31 cellular contexts compared by ENCODE assay signal in the genomic region with DNA sequence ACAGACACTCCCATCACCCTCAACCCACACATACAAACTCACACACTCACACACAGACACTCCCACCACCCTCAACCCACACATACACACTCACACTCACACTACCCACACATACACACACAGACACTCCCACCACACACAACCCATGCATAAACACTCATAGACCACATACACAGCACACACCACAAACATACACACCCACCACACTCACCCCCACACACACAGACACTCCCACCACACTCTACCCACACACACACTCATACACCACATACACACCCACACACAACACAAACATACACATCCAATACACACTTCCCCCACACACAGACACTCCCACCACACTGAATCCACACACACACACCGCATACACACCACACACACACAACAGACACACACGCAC.
DNase-seq lines count a peak whose midpoint lies in the region; ATAC-seq, FAIRE-seq and TF ChIP-seq lines count a peak whose summit lies in the region.
"Had no signal": no experiment of that assay in that cellular context is flagged by ENCODE, and none has a peak within 500 bp of the region (broad histone marks: within the 10 kb centered on the region; RNA-seq: fewer than 3 reads in every experiment).

No MANE protein-coding gene starts in this region.

- H4K20me1 ChIP-seq in endothelial cell of umbilical vein (replicated peaks; ENCODE audit: control insufficient read depth, extremely low read depth, insufficient read depth, low read length): no peaks in the 10 kb centered on the region

- POLR2A ChIA-PET in endothelial cell of umbilical vein (lab: Charles Lee): no interaction called here

- H3K4me3 ChIP-seq in endothelial cell of umbilical vein (replicated peaks in 1 of 3; ENCODE audit: insufficient read depth in 1 of 3, low read depth in 1 of 3, low read length in 3 of 3): no peak overlapping the region
- H3K4me3 ChIP-seq in mucosa of descending colon: no peak overlapping the region
- no peak overlapping the region for H3K4me3 ChIP-seq in upper lobe of right lung
- H3K4me3 ChIP-seq: heart left ventricle, pancreas, suprapubic skin had no signal

- no peak overlapping the region for H3K4me2 ChIP-seq in endothelial cell of umbilical vein (ENCODE audit: insufficient read depth, low read length)

- FAIRE-seq in endothelial cell of umbilical vein (lab: Jason Lieb, UNC): peak; percentile 42
- FAIRE-seq: pancreas, small intestine had no signal

- no peaks in the 10 kb centered on the region for H3K27me3 ChIP-seq in endothelial cell of umbilical vein (ENCODE audit: control insufficient read depth in 2 of 2, insufficient read depth in 2 of 2, low read length in 2 of 2)
- H3K27me3 ChIP-seq in upper lobe of right lung: no peaks in the 10 kb centered on the region
- H3K27me3 ChIP-seq: pancreas had no signal

- no peak overlapping the region for H3K27ac Mint-ChIP-seq in activated naive CD8-positive, alpha-beta T cell treated with anti-CD3 and anti-CD28 coated beads, Interleukin-2, amount 50 U/mL, for 24 hours
- no peak overlapping the region for H3K27ac Mint-ChIP-seq in activated naive CD8-positive, alpha-beta T cell treated with anti-CD3 and anti-CD28 coated beads for 36 hours
- H3K27ac Mint-ChIP-seq: activated CD4-positive, alpha-beta memory T cell treated with anti-CD3 and anti-CD28 coated beads for 36 hours; activated naive CD4-positive, alpha-beta T cell treated with anti-CD3 and anti-CD28 coated beads, Interleukin-2, amount 10 ng/mL, durations not matched to agents 7 days and 5 days; CD4-positive, CD25-positive, alpha-beta regulatory T cell; nephron progenitor cell; T-helper 2 cell treated with Interferon-gamma antibody and Interleukin-4, amounts not matched to agents 5 μg/mL and 100 μg/mL, for 36 hours had no signal

- no TSS peak for BruUV-seq in endothelial cell of umbilical vein (replicated peaks; lab: Mats Ljungman, UMichigan)

- no peak overlapping the region for H3K4me3 Mint-ChIP-seq in activated naive CD8-positive, alpha-beta T cell treated with anti-CD3 and anti-CD28 coated beads, Interleukin-2, amount 50 U/mL, for 24 hours
- H3K4me3 Mint-ChIP-seq in activated naive CD8-positive, alpha-beta T cell treated with anti-CD3 and anti-CD28 coated beads for 36 hours: no peak overlapping the region
- H3K4me3 Mint-ChIP-seq: activated CD4-positive, alpha-beta memory T cell treated with anti-CD3 and anti-CD28 coated beads for 36 hours; activated naive CD4-positive, alpha-beta T cell treated with anti-CD3 and anti-CD28 coated beads, Interleukin-2, amount 10 ng/mL, durations not matched to agents 7 days and 5 days; CD4-positive, CD25-positive, alpha-beta regulatory T cell; nephron progenitor cell; T-helper 2 cell treated with Interferon-gamma antibody and Interleukin-4, amounts not matched to agents 5 μg/mL and 100 μg/mL, for 36 hours had no signal

- peak; percentile 35 for ATAC-seq in activated naive CD8-positive, alpha-beta T cell treated with anti-CD3 and anti-CD28 coated beads, Interleukin-2, amount 50 U/mL, for 24 hours
- peak; percentile 31 for ATAC-seq in mucosa of descending colon
- peak; percentile 60 for ATAC-seq in upper lobe of right lung
- no peak for ATAC-seq in GM21390 (IDR thresholded peaks at IDR 0.05; ENCODE audit: unreplicated experiment)
- ATAC-seq: pancreas had no signal

- H3K36me3 Mint-ChIP-seq in activated naive CD8-positive, alpha-beta T cell treated with anti-CD3 and anti-CD28 coated beads, Interleukin-2, amount 50 U/mL, for 24 hours (ENCODE audit: low read depth): no peaks in the 10 kb centered on the region
- no peaks in the 10 kb centered on the region for H3K36me3 Mint-ChIP-seq in activated naive CD8-positive, alpha-beta T cell treated with anti-CD3 and anti-CD28 coated beads for 36 hours
- H3K36me3 Mint-ChIP-seq: activated CD4-positive, alpha-beta memory T cell treated with anti-CD3 and anti-CD28 coated beads for 36 hours; activated naive CD4-positive, alpha-beta T cell treated with anti-CD3 and anti-CD28 coated beads, Interleukin-2, amount 10 ng/mL, durations not matched to agents 7 days and 5 days; CD4-positive, CD25-positive, alpha-beta regulatory T cell had no signal

- H3K4me1 Mint-ChIP-seq in activated naive CD8-positive, alpha-beta T cell treated with anti-CD3 and anti-CD28 coated beads, Interleukin-2, amount 50 U/mL, for 24 hours: no peaks in the 10 kb centered on the region
- H3K4me1 Mint-ChIP-seq in activated naive CD8-positive, alpha-beta T cell treated with anti-CD3 and anti-CD28 coated beads for 36 hours: no peaks in the 10 kb centered on the region
- H3K4me1 Mint-ChIP-seq: activated naive CD4-positive, alpha-beta T cell treated with anti-CD3 and anti-CD28 coated beads, Interleukin-2, amount 10 ng/mL, durations not matched to agents 7 days and 5 days; CD4-positive, CD25-positive, alpha-beta regulatory T cell; nephron progenitor cell had no signal

- H3K9me3 ChIP-seq in endothelial cell of umbilical vein (replicated peaks; ENCODE audit: control insufficient read depth, insufficient read depth, low read length) (peaks cover 2% of the 10 kb centered on the region), mucosa of descending colon (peaks cover 17% of the 10 kb centered on the region), upper lobe of right lung (no peaks in the 10 kb centered on the region)
- H3K9me3 ChIP-seq: heart left ventricle, pancreas, suprapubic skin had no signal

- no peaks in the 10 kb centered on the region for H3K9me3 Mint-ChIP-seq in activated naive CD8-positive, alpha-beta T cell treated with anti-CD3 and anti-CD28 coated beads, Interleukin-2, amount 50 U/mL, for 24 hours
- no peaks in the 10 kb centered on the region for H3K9me3 Mint-ChIP-seq in activated naive CD8-positive, alpha-beta T cell treated with anti-CD3 and anti-CD28 coated beads for 36 hours
- H3K9me3 Mint-ChIP-seq: activated CD4-positive, alpha-beta memory T cell treated with anti-CD3 and anti-CD28 coated beads for 36 hours; T-helper 2 cell treated with Interferon-gamma antibody and Interleukin-4, amounts not matched to agents 5 μg/mL and 100 μg/mL, for 36 hours had no signal

- H3K79me2 ChIP-seq in endothelial cell of umbilical vein (ENCODE audit: control insufficient read depth, insufficient read depth, low read length): no peaks in the 10 kb centered on the region

- no peak overlapping the region for H2AFZ ChIP-seq in endothelial cell of umbilical vein (ENCODE audit: low read depth, low read length)

- H3K27ac ChIP-seq in endothelial cell of umbilical vein (ENCODE audit: insufficient read depth, low read depth, low read length) (no peak overlapping the region), upper lobe of right lung (no peak overlapping the region)
- H3K27ac ChIP-seq: heart left ventricle, pancreas, suprapubic skin had no signal

- TF ChIP-seq CTCF in endothelial cell of umbilical vein (IDR thresholded peaks at IDR 0.05; ENCODE audit: extremely low read depth in 1 of 2, insufficient read depth in 1 of 2, low read depth in 1 of 2, low read length in 2 of 2): no peak
- TF ChIP-seq CTCF in mucosa of descending colon (IDR thresholded peaks at IDR 0.05): no peak
- no peak for TF ChIP-seq CTCF in upper lobe of right lung (IDR thresholded peaks at IDR 0.05)

- H3K9me1 ChIP-seq in endothelial cell of umbilical vein (replicated peaks; ENCODE audit: control insufficient read depth, extremely low read depth, insufficient read depth, low read length): no peaks in the 10 kb centered on the region

- H3K4me1 ChIP-seq in endothelial cell of umbilical vein (ENCODE audit: control insufficient read depth, extremely low read depth, insufficient read depth, low read length) (no peaks in the 10 kb centered on the region), mucosa of descending colon (ENCODE audit: low read depth) (no peaks in the 10 kb centered on the region), upper lobe of right lung (no peaks in the 10 kb centered on the region)
- H3K4me1 ChIP-seq: heart left ventricle, pancreas, suprapubic skin had no signal

- dilution Hi-C loops in endothelial cell of umbilical vein (cut with MboI; ENCODE audit: extremely low pct_ligation_motif_present, low sequenced_read_pairs): no loop called here

- DNase-seq in activated naive CD8-positive, alpha-beta T cell treated with anti-CD3 and anti-CD28 coated beads, Interleukin-2, amount 50 U/mL, for 24 hours: no peak
- DNase-seq in activated naive CD8-positive, alpha-beta T cell treated with anti-CD3 and anti-CD28 coated beads for 36 hours: no peak
- DNase-seq in endothelial cell of umbilical vein (ENCODE audit: low read depth, low spot score): peak; percentile 1
- DNase-seq in mucosa of descending colon: no peak
- no peak for DNase-seq in upper lobe of right lung
- no peak for DNase-seq in NCI-H526 treated with DMSO at 0.1 percent for 48 hours (lab: John Stamatoyannopoulos, UW)
- no peak for DNase-seq in cerebellum (ENCODE audit: low spot score)
- DNase-seq: 8988T; activated CD4-positive, alpha-beta memory T cell treated with anti-CD3 and anti-CD28 coated beads for 36 hours; activated CD4-positive, alpha-beta T cell treated with anti-CD3 and anti-CD28 coated beads for 1 hour; activated naive CD4-positive, alpha-beta T cell treated with anti-CD3 and anti-CD28 coated beads, Interleukin-2, amount 10 ng/mL, durations not matched to agents 7 days and 5 days; amniotic stem cell; DND-41; effector CD4-positive, alpha-beta T cell; foreskin fibroblast; GOT3; heart left ventricle; KG1; mammary epithelial cell; NCI-H1930; NCI-H524 treated with DMSO at 0.1 percent for 48 hours; nephron progenitor cell; NK-92 treated with Interleukin-12 subunit alpha and Interleukin-12 subunit beta, amount 100 ng/mL, for 24 hours; pancreas; SHP77; small intestine; stimulated activated naive CD4-positive, alpha-beta T cell treated with Interleukin-2 at 50 U/mL for 16 hours had no signal

- no peak overlapping the region for H3K9ac ChIP-seq in endothelial cell of umbilical vein (replicated peaks; ENCODE audit: extremely low read depth, insufficient read depth, low read length)

- intact Hi-C loops in endothelial cell of umbilical vein (cut with micrococcal nuclease): no loop called here
- intact Hi-C loops in mucosa of descending colon (cut with DNase I, micrococcal nuclease): no loop called here
- intact Hi-C loops in upper lobe of right lung (cut with DNase I): no loop called here

- no peak for TF ChIP-seq POLR2A in endothelial cell of umbilical vein (IDR thresholded peaks at IDR 0.05; ENCODE audit: low read depth, low read length)

- H3K27me3 Mint-ChIP-seq in activated naive CD8-positive, alpha-beta T cell treated with anti-CD3 and anti-CD28 coated beads, Interleukin-2, amount 50 U/mL, for 24 hours: no peaks in the 10 kb centered on the region
- H3K27me3 Mint-ChIP-seq in activated naive CD8-positive, alpha-beta T cell treated with anti-CD3 and anti-CD28 coated beads for 36 hours: no peaks in the 10 kb centered on the region
- H3K27me3 Mint-ChIP-seq: activated CD4-positive, alpha-beta memory T cell treated with anti-CD3 and anti-CD28 coated beads for 36 hours; activated naive CD4-positive, alpha-beta T cell treated with anti-CD3 and anti-CD28 coated beads, Interleukin-2, amount 10 ng/mL, durations not matched to agents 7 days and 5 days; CD4-positive, CD25-positive, alpha-beta regulatory T cell had no signal

- CTCF ChIA-PET in endothelial cell of umbilical vein (lab: Charles Lee): no interaction called here

- H3K36me3 ChIP-seq in endothelial cell of umbilical vein (ENCODE audit: control insufficient read depth in 2 of 2, extremely low read depth in 1 of 2, insufficient read depth in 2 of 2, low read length in 2 of 2): no peaks in the 10 kb centered on the region
- no peaks in the 10 kb centered on the region for H3K36me3 ChIP-seq in mucosa of descending colon (ENCODE audit: low read depth)
- H3K36me3 ChIP-seq in upper lobe of right lung: no peaks in the 10 kb centered on the region
- H3K36me3 ChIP-seq: heart left ventricle, pancreas, suprapubic skin had no signal
